ENCODE assay signal across 1 cellular context in genomic region chr12:57783466-57783801, GRCh38.
TF ChIP-seq lines count a peak whose summit lies in the region.

No MANE protein-coding gene starts in this region.

TF ChIP-seq in GM23338, 12 proteins besides CTCF, POLR2A, EP300 and RAD21 (continued from another document):
- TF ChIP-seq, protein P1, sequence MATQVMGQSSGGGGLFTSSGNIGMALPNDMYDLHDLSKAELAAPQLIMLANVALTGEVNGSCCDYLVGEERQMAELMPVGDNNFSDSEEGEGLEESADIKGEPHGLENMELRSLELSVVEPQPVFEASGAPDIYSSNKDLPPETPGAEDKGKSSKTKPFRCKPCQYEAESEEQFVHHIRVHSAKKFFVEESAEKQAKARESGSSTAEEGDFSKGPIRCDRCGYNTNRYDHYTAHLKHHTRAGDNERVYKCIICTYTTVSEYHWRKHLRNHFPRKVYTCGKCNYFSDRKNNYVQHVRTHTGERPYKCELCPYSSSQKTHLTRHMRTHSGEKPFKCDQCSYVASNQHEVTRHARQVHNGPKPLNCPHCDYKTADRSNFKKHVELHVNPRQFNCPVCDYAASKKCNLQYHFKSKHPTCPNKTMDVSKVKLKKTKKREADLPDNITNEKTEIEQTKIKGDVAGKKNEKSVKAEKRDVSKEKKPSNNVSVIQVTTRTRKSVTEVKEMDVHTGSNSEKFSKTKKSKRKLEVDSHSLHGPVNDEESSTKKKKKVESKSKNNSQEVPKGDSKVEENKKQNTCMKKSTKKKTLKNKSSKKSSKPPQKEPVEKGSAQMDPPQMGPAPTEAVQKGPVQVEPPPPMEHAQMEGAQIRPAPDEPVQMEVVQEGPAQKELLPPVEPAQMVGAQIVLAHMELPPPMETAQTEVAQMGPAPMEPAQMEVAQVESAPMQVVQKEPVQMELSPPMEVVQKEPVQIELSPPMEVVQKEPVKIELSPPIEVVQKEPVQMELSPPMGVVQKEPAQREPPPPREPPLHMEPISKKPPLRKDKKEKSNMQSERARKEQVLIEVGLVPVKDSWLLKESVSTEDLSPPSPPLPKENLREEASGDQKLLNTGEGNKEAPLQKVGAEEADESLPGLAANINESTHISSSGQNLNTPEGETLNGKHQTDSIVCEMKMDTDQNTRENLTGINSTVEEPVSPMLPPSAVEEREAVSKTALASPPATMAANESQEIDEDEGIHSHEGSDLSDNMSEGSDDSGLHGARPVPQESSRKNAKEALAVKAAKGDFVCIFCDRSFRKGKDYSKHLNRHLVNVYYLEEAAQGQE (IDR thresholded peaks at IDR 0.05; ENCODE audit: unreplicated experiment): no peak
